1 cellular context compared by ENCODE assay signal in genomic region chr17:19433240-19433639, GRCh38.
TF ChIP-seq lines count a peak whose summit lies in the region.

No MANE protein-coding gene starts in this region.

TF ChIP-seq in H1, 55 proteins besides CTCF, POLR2A, EP300 and RAD21:
- no peak for TF ChIP-seq SP1 (IDR thresholded peaks at IDR 0.05; ENCODE audit: low read depth, low read length)
- TF ChIP-seq YY1 (IDR thresholded peaks at IDR 0.05; ENCODE audit: low read depth, low read length) = 0 out of 2 replicates have a peak, but pooled peaks have one; percentile 57
- peak; percentile 44 for TF ChIP-seq CHD7 (IDR thresholded peaks at IDR 0.05; ENCODE audit: insufficient replicate concordance, low read length)
- no peak for TF ChIP-seq SIN3A (conservative IDR thresholded peaks at IDR 0.05 in 1 of 2, IDR thresholded peaks at IDR 0.05 in 1 of 2; ENCODE audit: low read depth in 1 of 2, low read length in 2 of 2)
- TF ChIP-seq SP4 (IDR thresholded peaks at IDR 0.05; ENCODE audit: low read length) = no peak
- no peak for TF ChIP-seq KDM5A (IDR thresholded peaks at IDR 0.05; ENCODE audit: low read length)
- 0 out of 4 replicates have a peak, but pooled peaks of 1 of the 2 experiments have one; percentile 40 for TF ChIP-seq HDAC2 (IDR thresholded peaks at IDR 0.05; ENCODE audit: borderline replicate concordance in 1 of 2, low read depth in 2 of 2, low read length in 2 of 2)
- TF ChIP-seq SP2 (IDR thresholded peaks at IDR 0.05; ENCODE audit: low read length) = no peak
